In genomic region chr9:116471093-116471906, GRCh38 we compare ENCODE assay signal across 9 cellular contexts.
DNase-seq lines count a peak whose midpoint lies in the region; ATAC-seq, FAIRE-seq and TF ChIP-seq lines count a peak whose summit lies in the region.
"Had no signal": no experiment of that assay in that cellular context is flagged by ENCODE, and none has a peak within 500 bp of the region (broad histone marks: within the 10 kb centered on the region; RNA-seq: fewer than 3 reads in every experiment).

No MANE protein-coding gene starts in this region.

- DNase-seq in NT2/D1 (ENCODE audit: low read depth, low spot score): peak; percentile 97
- peak; percentile 42 for DNase-seq in endothelial cell of umbilical vein (ENCODE audit: low read depth, low spot score)
- peak; percentile 92 for DNase-seq in left kidney (ENCODE audit: low read depth, low spot score)
- DNase-seq in thyroid gland: peak; percentile 10 to 28
- no peak for DNase-seq in NCI-H510A treated with DMSO at 0.1 percent for 48 hours (lab: John Stamatoyannopoulos, UW)
- DNase-seq in colonic mucosa: no peak
- DNase-seq in GM10266 (ENCODE audit: extremely low spot score): no peak
- DNase-seq: activated naive CD4-positive, alpha-beta T cell had no signal

- 15 to 19% methylated on average over 7 of the region's 7 CpGs for WGBS in thyroid gland, 2 donors

- TF ChIP-seq POLR2A in endothelial cell of umbilical vein (IDR thresholded peaks at IDR 0.05; ENCODE audit: low read depth, low read length): no peak
- no peak for TF ChIP-seq POLR2A in thyroid gland (IDR thresholded peaks at IDR 0.05)

- H3K36me3 ChIP-seq in NT2/D1 (ENCODE audit: insufficient read depth, insufficient read length, low read length): peaks cover 2% of the 10 kb centered on the region
- no peaks in the 10 kb centered on the region for H3K36me3 ChIP-seq in endothelial cell of umbilical vein (ENCODE audit: control insufficient read depth in 2 of 2, extremely low read depth in 1 of 2, insufficient read depth in 2 of 2, low read length in 2 of 2)
- no peaks in the 10 kb centered on the region for H3K36me3 ChIP-seq in thyroid gland
- no peaks in the 10 kb centered on the region for H3K36me3 ChIP-seq in colonic mucosa

- no peak overlapping the region for H3K4me2 ChIP-seq in endothelial cell of umbilical vein (ENCODE audit: insufficient read depth, low read length)

- H2AFZ ChIP-seq in endothelial cell of umbilical vein (ENCODE audit: low read depth, low read length): no peak overlapping the region

- no peaks in the 10 kb centered on the region for H3K79me2 ChIP-seq in endothelial cell of umbilical vein (ENCODE audit: control insufficient read depth, insufficient read depth, low read length)

- no peaks in the 10 kb centered on the region for H4K20me1 ChIP-seq in endothelial cell of umbilical vein (replicated peaks; ENCODE audit: control insufficient read depth, extremely low read depth, insufficient read depth, low read length)

- no peak for FAIRE-seq in endothelial cell of umbilical vein (lab: Jason Lieb, UNC)

- peak overlapping the region; percentile 47 for H3K9ac ChIP-seq in NT2/D1 (ENCODE audit: insufficient read length, low read depth)
- H3K9ac ChIP-seq in endothelial cell of umbilical vein (replicated peaks; ENCODE audit: extremely low read depth, insufficient read depth, low read length): no peak overlapping the region
- H3K9ac ChIP-seq in colonic mucosa (ENCODE audit: low read depth in 2 of 2, low read length in 2 of 2): no peak overlapping the region

- H3K27me3 ChIP-seq in NT2/D1 (ENCODE audit: insufficient read depth, insufficient read length): no peaks in the 10 kb centered on the region
- H3K27me3 ChIP-seq in endothelial cell of umbilical vein (ENCODE audit: control insufficient read depth in 2 of 2, insufficient read depth in 2 of 2, low read length in 2 of 2): no peaks in the 10 kb centered on the region
- no peaks in the 10 kb centered on the region for H3K27me3 ChIP-seq in thyroid gland
- H3K27me3 ChIP-seq in colonic mucosa: no peaks in the 10 kb centered on the region

- POLR2A ChIA-PET in endothelial cell of umbilical vein (lab: Charles Lee): no interaction called here

- H3K9me3 ChIP-seq in NT2/D1 (ENCODE audit: insufficient read depth, low read length): no peaks in the 10 kb centered on the region
- H3K9me3 ChIP-seq in endothelial cell of umbilical vein (replicated peaks; ENCODE audit: control insufficient read depth, insufficient read depth, low read length): no peaks in the 10 kb centered on the region
- H3K9me3 ChIP-seq in thyroid gland: no peaks in the 10 kb centered on the region
- H3K9me3 ChIP-seq in colonic mucosa: no peaks in the 10 kb centered on the region

- H3K27ac ChIP-seq in endothelial cell of umbilical vein (ENCODE audit: insufficient read depth, low read depth, low read length) (no peak overlapping the region), thyroid gland (peak overlapping the region in 2 of 3 donors; percentile 30 to 57), colonic mucosa (no peak overlapping the region)

- H3K4me3 ChIP-seq in NT2/D1 (ENCODE audit: insufficient read length, low read depth) (no peak overlapping the region), endothelial cell of umbilical vein (replicated peaks in 1 of 3; ENCODE audit: insufficient read depth in 1 of 3, low read depth in 1 of 3, low read length in 3 of 3) (no peak overlapping the region), thyroid gland (replicated peaks in 1 of 3) (no peak overlapping the region), colonic mucosa (no peak overlapping the region)

- TF ChIP-seq CTCF in endothelial cell of umbilical vein (IDR thresholded peaks at IDR 0.05; ENCODE audit: extremely low read depth in 1 of 2, insufficient read depth in 1 of 2, low read depth in 1 of 2, low read length in 2 of 2) (no peak), thyroid gland (IDR thresholded peaks at IDR 0.05) (no peak), colonic mucosa (IDR thresholded peaks at IDR 0.05) (no peak), GM10266 (IDR thresholded peaks at IDR 0.05; ENCODE audit: control insufficient read depth, insufficient read depth, low read depth, missing control alignments) (no peak)

- intact Hi-C loops in endothelial cell of umbilical vein (cut with micrococcal nuclease): no loop called here
- intact Hi-C loops in thyroid gland (cut with DNase I): no loop called here
- intact Hi-C loops in colonic mucosa (cut with DNase I): no loop called here

- H3K4me1 ChIP-seq in NT2/D1 (ENCODE audit: insufficient read depth, insufficient read length) (peaks cover 9% of the 10 kb centered on the region), endothelial cell of umbilical vein (ENCODE audit: control insufficient read depth, extremely low read depth, insufficient read depth, low read length) (no peaks in the 10 kb centered on the region), thyroid gland (peaks cover 7 to 11% of the 10 kb centered on the region in 2 donors), colonic mucosa (no peaks in the 10 kb centered on the region)

- ATAC-seq in HG03378 (IDR thresholded peaks at IDR 0.05; ENCODE audit: unreplicated experiment): no peak

- no peaks in the 10 kb centered on the region for H3K9me1 ChIP-seq in endothelial cell of umbilical vein (replicated peaks; ENCODE audit: control insufficient read depth, extremely low read depth, insufficient read depth, low read length)

- no TSS peak for BruUV-seq in endothelial cell of umbilical vein (replicated peaks; lab: Mats Ljungman, UMichigan)

- dilution Hi-C loops in endothelial cell of umbilical vein (cut with MboI; ENCODE audit: extremely low pct_ligation_motif_present, low sequenced_read_pairs): no loop called here

- CTCF ChIA-PET in endothelial cell of umbilical vein (lab: Charles Lee): no interaction called here

TF ChIP-seq in endothelial cell of umbilical vein, 7 proteins besides CTCF, POLR2A, EP300 and RAD21:
- TF ChIP-seq GATA2 (IDR thresholded peaks at IDR 0.05; ENCODE audit: insufficient read depth, insufficient read length, low read depth, low read length): no peak
- TF ChIP-seq, protein P1, sequence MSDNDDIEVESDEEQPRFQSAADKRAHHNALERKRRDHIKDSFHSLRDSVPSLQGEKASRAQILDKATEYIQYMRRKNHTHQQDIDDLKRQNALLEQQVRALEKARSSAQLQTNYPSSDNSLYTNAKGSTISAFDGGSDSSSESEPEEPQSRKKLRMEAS (IDR thresholded peaks at IDR 0.05; ENCODE audit: insufficient read depth, insufficient read length): no peak
- TF ChIP-seq EZH2 (IDR thresholded peaks at IDR 0.05; ENCODE audit: borderline replicate concordance, low read depth, low read length, severe bottlenecking): no peak
- no peak for TF ChIP-seq POLR2AphosphoS5 (IDR thresholded peaks at IDR 0.05; ENCODE audit: insufficient read depth, low read depth, low read length)
- no peak for TF ChIP-seq FOS (IDR thresholded peaks at IDR 0.05; ENCODE audit: borderline replicate concordance, insufficient read depth, low read length)
- TF ChIP-seq JUN (IDR thresholded peaks at IDR 0.05; ENCODE audit: borderline replicate concordance, insufficient read depth, insufficient read length, low read depth): no peak
- TF ChIP-seq MYC (IDR thresholded peaks at IDR 0.05; ENCODE audit: low read depth, low read length): no peak

Comparison
In these comparisons a context has a peak if more than half of its experiments do, and no peak if none do; other contexts are left out.
1. DNase-seq: peak in NT2/D1 (single experiment), endothelial cell of umbilical vein (single experiment), left kidney (single experiment) and thyroid gland (2 of 2); none in NCI-H510A treated with DMSO at 0.1 percent for 48 hours (single experiment), colonic mucosa (single experiment) and GM10266 (single experiment).
2. H3K27ac ChIP-seq: peak in thyroid gland (2 of 3); none in endothelial cell of umbilical vein (single experiment) and colonic mucosa (single experiment).